2 cellular contexts compared by ENCODE assay signal in genomic region chr11:6647282-6647679, GRCh38.
TF ChIP-seq lines count a peak whose summit lies in the region.

No MANE protein-coding gene starts in this region.

TF ChIP-seq in GM12891, 5 proteins besides CTCF, POLR2A, EP300 and RAD21:
- TF ChIP-seq TAF1 (IDR thresholded peaks at IDR 0.05; ENCODE audit: low read depth, low read length) (no peak), POLR2AphosphoS5 (IDR thresholded peaks at IDR 0.05; ENCODE audit: low read depth, low read length) (no peak), SPI1 (IDR thresholded peaks at IDR 0.05; ENCODE audit: low read depth, low read length) (no peak), POU2F2 (IDR thresholded peaks at IDR 0.05; ENCODE audit: low read depth, low read length) (no peak), PAX5 (IDR thresholded peaks at IDR 0.05; ENCODE audit: insufficient read depth, low read length, severe bottlenecking) (no peak)

TF ChIP-seq in K562, 482 proteins besides CTCF, POLR2A, EP300 and RAD21:
- TF ChIP-seq HOXB6 (CRISPR knock-in tag; IDR thresholded peaks at IDR 0.05; ENCODE audit: borderline replicate concordance) (no peak), NFIC (IDR thresholded peaks at IDR 0.05) (peak; percentile 69), TAF1 (IDR thresholded peaks at IDR 0.05; ENCODE audit: control insufficient read depth, extremely low read depth, insufficient read depth, low read length, severe bottlenecking) (no peak)
